1 cellular context compared by ENCODE assay signal in the genomic region with DNA sequence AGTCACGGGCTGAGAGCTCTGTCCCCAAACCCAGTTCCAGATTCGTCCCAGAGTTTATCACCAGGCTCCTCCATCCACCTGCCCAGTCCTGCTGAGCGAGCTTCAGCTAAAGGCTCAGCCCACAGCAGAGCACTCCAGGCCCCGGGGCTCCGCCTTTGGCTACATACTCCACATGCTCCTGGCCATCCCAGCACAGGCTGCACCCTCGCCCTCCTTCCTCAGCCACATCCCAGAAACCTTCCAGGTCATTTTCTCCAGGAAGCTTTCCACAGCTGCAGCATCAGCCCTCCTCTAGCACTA.
A peak's percentile ranks its signal among the peaks of the same experiment; 100 is the strongest.
TF ChIP-seq lines count a peak whose summit lies in the region.

No MANE protein-coding gene starts in this region.

TF ChIP-seq in HepG2, 621 proteins besides CTCF, POLR2A, EP300 and RAD21:
- 0 out of 2 replicates have a peak, but pooled peaks have one; percentile 51 for TF ChIP-seq CHCHD3 (CRISPR knock-in tag; IDR thresholded peaks at IDR 0.05)
- TF ChIP-seq ZNF274 (CRISPR knock-in tag; IDR thresholded peaks at IDR 0.05), result no peak
